ENCODE assay signal across 21 cellular contexts in genomic region chr12:110683888-110684287, GRCh38. TPM values are rescaled to one million over a fixed set of nuclear protein-coding genes. Genes with fewer than 3 reads are reported as not detected.
A peak's percentile ranks its signal among the peaks of the same experiment; 100 is the strongest.
DNase-seq lines count a peak whose midpoint lies in the region; ATAC-seq and TF ChIP-seq lines count a peak whose summit lies in the region.
"Had no signal": no experiment of that assay in that cellular context is flagged by ENCODE, and none has a peak within 500 bp of the region (broad histone marks: within the 10 kb centered on the region; RNA-seq: fewer than 3 reads in every experiment).

No MANE protein-coding gene starts in this region.

- H3K27ac Mint-ChIP-seq in activated naive CD8-positive, alpha-beta T cell treated with anti-CD3 and anti-CD28 coated beads for 36 hours: peak overlapping the region; percentile 35
- peak overlapping the region in 4 of 6 donors; percentile 59 to 99 (median 76) for H3K27ac Mint-ChIP-seq in naive B cell
- peak overlapping the region; percentile 85 for H3K27ac Mint-ChIP-seq in stimulated activated naive B cell treated with anti-CD40 and anti-IgM and Interleukin-4, amounts not matched to agents 10 μg/mL and 1 μg/mL and 100 μg/mL, for 72 hours
- no peak overlapping the region for H3K27ac Mint-ChIP-seq in mesothelial cell of epicardium
- H3K27ac Mint-ChIP-seq: CD14-positive monocyte; CD4-positive, alpha-beta memory T cell; GM23338; HFFc6 had no signal

- H3K9me2 ChIP-seq in SK-N-SH: no peaks in the 10 kb centered on the region

- TF ChIP-seq RAD21 in SK-N-SH (IDR thresholded peaks at IDR 0.05; ENCODE audit: low read length): no peak

- no peaks in the 10 kb centered on the region for H3K36me3 ChIP-seq in SK-N-SH (replicated peaks in 1 of 2; ENCODE audit: control insufficient read depth in 1 of 2, insufficient read depth in 2 of 2, low read length in 1 of 2)

- no peak overlapping the region; a peak in 1 of 4 replicates for H3K27ac ChIP-seq in SK-N-SH (ENCODE audit: low read depth in 2 of 2, low read length in 1 of 2)
- H3K27ac ChIP-seq: 22Rv1, A549, BLaER1 had no signal

- H2AFZ ChIP-seq in SK-N-SH (ENCODE audit: low read depth): no peak overlapping the region
- H2AFZ ChIP-seq: GM23338 had no signal

- no peak; a peak in 1 of 4 replicates for TF ChIP-seq EP300 in SK-N-SH (IDR thresholded peaks at IDR 0.05; ENCODE audit: borderline replicate concordance in 1 of 2, low read depth in 1 of 2, low read length in 1 of 2)

- DNase-seq in SK-N-SH (peak; percentile 55), naive B cell (no peak), mesothelial cell of epicardium (ENCODE audit: low spot score in 2 of 2, unreplicated experiment in 2 of 2) (no peak)
- DNase-seq in activated naive CD8-positive, alpha-beta T cell treated with anti-CD3 and anti-CD28 coated beads for 36 hours: no peak
- no peak for DNase-seq in stimulated activated naive B cell treated with anti-CD40 and anti-IgM and Interleukin-4, amounts not matched to agents 10 μg/mL and 1 μg/mL and 100 μg/mL, for 72 hours
- DNase-seq in activated CD4-positive, alpha-beta T cell treated with anti-CD3 and anti-CD28 coated beads, Interleukin-2, amount 50 U/mL, for 4 hours: no peak
- no peak for DNase-seq in activated effector memory CD4-positive, alpha-beta T cell treated with anti-CD3 and anti-CD28 coated beads, Interleukin-2, amount 50 U/mL, for 16 hours
- DNase-seq: AML-193; CD4-positive, alpha-beta memory T cell; DMS153; DMS79; GDM1; HCEC 1CT; HFFc6 had no signal

- H3K9me3 Mint-ChIP-seq in activated naive CD8-positive, alpha-beta T cell treated with anti-CD3 and anti-CD28 coated beads for 36 hours: peaks cover 2% of the 10 kb centered on the region
- H3K9me3 Mint-ChIP-seq in naive B cell (no peaks in the 10 kb centered on the region), mesothelial cell of epicardium (peaks cover 14% of the 10 kb centered on the region)
- no peaks in the 10 kb centered on the region for H3K9me3 Mint-ChIP-seq in stimulated activated naive B cell treated with anti-CD40 and anti-IgM and Interleukin-4, amounts not matched to agents 10 μg/mL and 1 μg/mL and 100 μg/mL, for 72 hours
- H3K9me3 Mint-ChIP-seq: CD14-positive monocyte, GM23338 had no signal

- CTCF ChIA-PET in SK-N-SH (lab: Yijun Ruan, JAX): no interaction called here

- H3F3A ChIP-seq in SK-N-SH (replicated peaks; ENCODE audit: insufficient read depth): no peaks in the 10 kb centered on the region

- no peak overlapping the region for H3K4me3 ChIP-seq in SK-N-SH (ENCODE audit: low read depth in 2 of 2, low read length in 1 of 2)
- H3K4me3 ChIP-seq: A549, BLaER1, GM23338 had no signal

- H3K9ac ChIP-seq in SK-N-SH: no peak overlapping the region
- H3K9ac ChIP-seq: BLaER1 had no signal

- TF ChIP-seq CTCF in SK-N-SH (IDR thresholded peaks at IDR 0.05) (no peak), mesothelial cell of epicardium (IDR thresholded peaks at IDR 0.05; ENCODE audit: unreplicated experiment) (no peak)

- no peaks in the 10 kb centered on the region for H3K79me2 ChIP-seq in SK-N-SH (ENCODE audit: insufficient read depth)

- H3K4me1 ChIP-seq in SK-N-SH (ENCODE audit: control insufficient read depth in 1 of 2, insufficient read depth in 2 of 2, low read depth in 1 of 2, low read length in 1 of 2): peaks cover 0 to 3% of the 10 kb centered on the region in 2 experiments; a peak in 1 of 4 replicates

- no peak overlapping the region for H3K4me2 ChIP-seq in SK-N-SH
- H3K4me2 ChIP-seq: A549, BLaER1, GM23338 had no signal

- WGBS in SK-N-SH (ENCODE audit: low lambda C conversion rate): 79% methylated on average over 2 of the region's 2 CpGs

- no peaks in the 10 kb centered on the region for H3K9me3 ChIP-seq in SK-N-SH
- H3K9me3 ChIP-seq: A549 had no signal

- peaks cover 16% of the 10 kb centered on the region for H3K27me3 ChIP-seq in SK-N-SH (ENCODE audit: insufficient read depth)
- H3K27me3 ChIP-seq: BLaER1 had no signal

- peaks cover 59% of the 10 kb centered on the region for H3K36me3 Mint-ChIP-seq in activated naive CD8-positive, alpha-beta T cell treated with anti-CD3 and anti-CD28 coated beads for 36 hours
- peaks cover 58 to 63% of the 10 kb centered on the region in 2 donors for H3K36me3 Mint-ChIP-seq in naive B cell
- H3K36me3 Mint-ChIP-seq in stimulated activated naive B cell treated with anti-CD40 and anti-IgM and Interleukin-4, amounts not matched to agents 10 μg/mL and 1 μg/mL and 100 μg/mL, for 72 hours: peaks cover 78 to 88% of the 10 kb centered on the region in 2 donors
- H3K36me3 Mint-ChIP-seq in mesothelial cell of epicardium: peaks cover 11% of the 10 kb centered on the region

- peaks cover 47% of the 10 kb centered on the region for H3K4me1 Mint-ChIP-seq in activated naive CD8-positive, alpha-beta T cell treated with anti-CD3 and anti-CD28 coated beads for 36 hours
- peaks cover 61 to 79% (median 70%) of the 10 kb centered on the region in 3 donors for H3K4me1 Mint-ChIP-seq in naive B cell
- peaks cover 47 to 81% of the 10 kb centered on the region in 2 donors for H3K4me1 Mint-ChIP-seq in stimulated activated naive B cell treated with anti-CD40 and anti-IgM and Interleukin-4, amounts not matched to agents 10 μg/mL and 1 μg/mL and 100 μg/mL, for 72 hours
- H3K4me1 Mint-ChIP-seq in mesothelial cell of epicardium: peaks cover 4% of the 10 kb centered on the region

- ATAC-seq in SK-N-SH treated with all-trans-retinoic acid at 6 μM for 48 hours (no peak), naive B cell (ENCODE audit: low read depth in 2 of 2) (no peak)
- ATAC-seq in stimulated activated naive B cell treated with anti-CD40 and anti-IgM and Interleukin-4, amounts not matched to agents 10 μg/mL and 1 μg/mL and 100 μg/mL, for 72 hours (replicated peaks): no peak
- ATAC-seq: A549, GM23338, HepG2 had no signal

- H3K4me3 Mint-ChIP-seq in activated naive CD8-positive, alpha-beta T cell treated with anti-CD3 and anti-CD28 coated beads for 36 hours: no peak overlapping the region
- H3K4me3 Mint-ChIP-seq in naive B cell (peak overlapping the region; percentile 89 to 100 (median 97)), mesothelial cell of epicardium (no peak overlapping the region)
- H3K4me3 Mint-ChIP-seq in stimulated activated naive B cell treated with anti-CD40 and anti-IgM and Interleukin-4, amounts not matched to agents 10 μg/mL and 1 μg/mL and 100 μg/mL, for 72 hours: peak overlapping the region; percentile 90 to 95
- H3K4me3 Mint-ChIP-seq: CD14-positive monocyte, GM23338, HFFc6 had no signal

- no peaks in the 10 kb centered on the region for H3K27me3 Mint-ChIP-seq in activated naive CD8-positive, alpha-beta T cell treated with anti-CD3 and anti-CD28 coated beads for 36 hours
- H3K27me3 Mint-ChIP-seq in naive B cell (no peaks in the 10 kb centered on the region), mesothelial cell of epicardium (ENCODE audit: low read depth) (peaks cover 23% of the 10 kb centered on the region)
- H3K27me3 Mint-ChIP-seq in stimulated activated naive B cell treated with anti-CD40 and anti-IgM and Interleukin-4, amounts not matched to agents 10 μg/mL and 1 μg/mL and 100 μg/mL, for 72 hours: no peaks in the 10 kb centered on the region

- no peaks in the 10 kb centered on the region for H4K20me1 ChIP-seq in SK-N-SH (ENCODE audit: insufficient read depth)

- POLR2A ChIA-PET in SK-N-SH (lab: Yijun Ruan, JAX): no interaction called here

TF ChIP-seq in SK-N-SH, 30 proteins besides CTCF, POLR2A, EP300 and RAD21 (continues in another document):
- TF ChIP-seq GATA2 (CRISPR knock-in tag; IDR thresholded peaks at IDR 0.05) (peak; percentile 20; the same call in 1 of the 2 replicates), MAX (IDR thresholded peaks at IDR 0.05; ENCODE audit: low read depth) (no peak), TAF1 (IDR thresholded peaks at IDR 0.05; ENCODE audit: borderline replicate concordance, low read depth, low read length) (no peak)

TF ChIP-seq in SK-N-SH treated with all-trans-retinoic acid at 6 μM for 48 hours, 23 proteins besides CTCF, POLR2A, EP300 and RAD21 (continues in another document):
- TF ChIP-seq GLIS3 (CRISPR knock-in tag; IDR thresholded peaks at IDR 0.05) (no peak), RARB (CRISPR knock-in tag; IDR thresholded peaks at IDR 0.05) (no peak), POU6F1 (CRISPR knock-in tag; IDR thresholded peaks at IDR 0.05; ENCODE audit: borderline replicate concordance, low read depth) (no peak), TCF4 (CRISPR knock-in tag; IDR thresholded peaks at IDR 0.05; ENCODE audit: borderline replicate concordance) (no peak), ISL1 (CRISPR knock-in tag; IDR thresholded peaks at IDR 0.05) (no peak)

RNA-seq across cellular contexts. Expression of gene HVCN1, which starts 5.0 kb away (rescaled TPM):
- 0.03 TPM in 2 replicates for polyA plus RNA-seq in SK-N-SH (2012; rRNA removed)
- polyA plus RNA-seq in SK-N-SH (2012; cell fraction: cytosol; rRNA removed): 0.03 and 0.10 TPM in 2 replicates
- 0.09 TPM in 1 of 2 replicates, not detected in the other for polyA plus RNA-seq in SK-N-SH (2012; cell fraction: nucleus; rRNA removed)
- total RNA-seq in activated naive CD8-positive, alpha-beta T cell treated with anti-CD3 and anti-CD28 coated beads for 36 hours: 10 to 100 TPM; 47.4 to 49.1 TPM
- polyA plus RNA-seq in naive B cell (ENCODE audit: low read depth in 6 of 6): 100 to 1,000 TPM; 654 to 887 (median 845) TPM
- 5.1 to 7.0 TPM (median 6.1 TPM) in 3 replicates for total RNA-seq in mesothelial cell of epicardium

RNA-seq across cellular contexts. Expression of gene PPP1CC, which starts 58.8 kb away (rescaled TPM):
- polyA plus RNA-seq in SK-N-SH (2012; rRNA removed): 62.0 and 74.3 TPM in 2 replicates
- polyA plus RNA-seq in SK-N-SH (2012; cell fraction: cytosol; rRNA removed): 90.5 and 111 TPM in 2 replicates
- 34.3 and 68.3 TPM in 2 replicates for polyA plus RNA-seq in SK-N-SH (2012; cell fraction: nucleus; rRNA removed)
- 100 to 1,000 TPM; 260 to 270 TPM for total RNA-seq in activated naive CD8-positive, alpha-beta T cell treated with anti-CD3 and anti-CD28 coated beads for 36 hours
- polyA plus RNA-seq in naive B cell (ENCODE audit: low read depth in 6 of 6): 100 to 1,000 TPM; 198 to 315 (median 216) TPM
- total RNA-seq in mesothelial cell of epicardium: 147 to 156 TPM (median 150 TPM) in 3 replicates

Comparison
In these comparisons a context has a peak if more than half of its experiments do, and no peak if none do; other contexts are left out.
1. H3K4me3 Mint-ChIP-seq: peak in naive B cell (8 of 8) and stimulated activated naive B cell treated with anti-CD40 and anti-IgM and Interleukin-4, amounts not matched to agents 10 μg/mL and 1 μg/mL and 100 μg/mL, for 72 hours (2 of 2); none in activated naive CD8-positive, alpha-beta T cell treated with anti-CD3 and anti-CD28 coated beads for 36 hours (single experiment) and mesothelial cell of epicardium (single experiment).